15 cellular contexts compared by ENCODE assay signal in genomic region chr22:37823134-37823985, GRCh38. TPM values are rescaled to one million over a fixed set of nuclear protein-coding genes. Genes with fewer than 3 reads are reported as not detected.
DNase-seq lines count a peak whose midpoint lies in the region; ATAC-seq and TF ChIP-seq lines count a peak whose summit lies in the region.
"Had no signal": no experiment of that assay in that cellular context is flagged by ENCODE, and none has a peak within 500 bp of the region (broad histone marks: within the 10 kb centered on the region; RNA-seq: fewer than 3 reads in every experiment).

A gene with protein sequence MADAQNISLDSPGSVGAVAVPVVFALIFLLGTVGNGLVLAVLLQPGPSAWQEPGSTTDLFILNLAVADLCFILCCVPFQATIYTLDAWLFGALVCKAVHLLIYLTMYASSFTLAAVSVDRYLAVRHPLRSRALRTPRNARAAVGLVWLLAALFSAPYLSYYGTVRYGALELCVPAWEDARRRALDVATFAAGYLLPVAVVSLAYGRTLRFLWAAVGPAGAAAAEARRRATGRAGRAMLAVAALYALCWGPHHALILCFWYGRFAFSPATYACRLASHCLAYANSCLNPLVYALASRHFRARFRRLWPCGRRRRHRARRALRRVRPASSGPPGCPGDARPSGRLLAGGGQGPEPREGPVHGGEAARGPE (plus strand): TSS chr22:37823382. CDS start chr22:37823407, 25 bp downstream.

- POLR2A ChIA-PET in CD4-positive, alpha-beta T cell (lab: Charles Lee), result interaction anchor here (1.0 kb wide), 1 partner anchor 21 kb away, joined by 3 read pairs; the partner anchor contains the start of gene ANKRD54

- H3K36me3 ChIP-seq in iPS-15b (ENCODE audit: control insufficient read depth, insufficient read depth, low read length) (no peaks in the 10 kb centered on the region), HAP-1 (replicated peaks) (no peaks in the 10 kb centered on the region)
- H3K36me3 ChIP-seq: ovary had no signal

- peaks cover 9% of the 10 kb centered on the region for H3K27me3 ChIP-seq in CD4-positive, alpha-beta T cell (ENCODE audit: control insufficient read depth, insufficient read depth, low read length)
- H3K27me3 ChIP-seq in iPS-15b (ENCODE audit: control insufficient read depth, insufficient read depth, low read length) (peaks cover 40% of the 10 kb centered on the region), HAP-1 (ENCODE audit: low read depth) (no peaks in the 10 kb centered on the region)
- H3K27me3 ChIP-seq: ovary had no signal

- no peak for TF ChIP-seq CTCF in CD4-positive, alpha-beta T cell (IDR thresholded peaks at IDR 0.05)

- H3K4me3 ChIP-seq in iPS-15b (ENCODE audit: low read depth, low read length) (peak within 1 kb of the TSS; percentile 54), HAP-1 (no peak within 1 kb of the TSS)

- ATAC-seq in CD4-positive, alpha-beta T cell (ENCODE audit: poor library complexity), result no peak
- no peak for ATAC-seq in T-helper 17 cell

- no peaks in the 10 kb centered on the region for H3K9me3 Mint-ChIP-seq in CD4-positive, alpha-beta T cell

- in situ Hi-C loops in HAP-1 (cut with MboI; ENCODE audit: low sequenced_read_pairs), result no loop called here

- no peak for DNase-seq in CD4-positive, alpha-beta T cell
- DNase-seq in DMS53 treated with DMSO at 0.1 percent for 48 hours (lab: John Stamatoyannopoulos, UW; ENCODE audit: unreplicated experiment) (peak; percentile 49), T-helper 17 cell (no peak), dedifferentiated amniotic fluid mesenchymal stem cell (ENCODE audit: extremely low spot score) (no peak), HAP-1 (ENCODE audit: low spot score in 2 of 2) (no peak)
- DNase-seq in effector CD4-positive, alpha-beta T cell, result no peak
- DNase-seq: activated effector memory CD4-positive, alpha-beta T cell treated with Interleukin-2 at 50 U/mL for 16 hours; mammary epithelial cell; MV-4-11; ovary; stimulated activated CD4-positive, alpha-beta T cell treated with anti-CD3 and anti-CD28 coated beads, Interleukin-12 subunit alpha, Interleukin-12 subunit beta, amount 100 ng/mL, for 4 hours had no signal

- H3K4me1 Mint-ChIP-seq in CD4-positive, alpha-beta T cell (ENCODE audit: low read depth), result no peaks in the 10 kb centered on the region
- peaks cover 8% of the 10 kb centered on the region for H3K4me1 Mint-ChIP-seq in T-helper 17 cell

- H3K4me1 ChIP-seq in iPS-15b (ENCODE audit: control insufficient read depth, insufficient read depth, low read length), result peaks cover 4% of the 10 kb centered on the region
- no peaks in the 10 kb centered on the region for H3K4me1 ChIP-seq in HAP-1

- intact Hi-C loops in CD4-positive, alpha-beta T cell (cut with DNase I, micrococcal nuclease), result no loop called here

- H3K4me3 Mint-ChIP-seq in CD4-positive, alpha-beta T cell, result peak within 1 kb of the TSS; percentile 42
- H3K4me3 Mint-ChIP-seq in T-helper 17 cell, result peak within 1 kb of the TSS; percentile 39

- H3K27ac Mint-ChIP-seq in CD4-positive, alpha-beta T cell, result no peak within 1 kb of the TSS
- no peak within 1 kb of the TSS for H3K27ac Mint-ChIP-seq in T-helper 17 cell

- no peaks in the 10 kb centered on the region for H3K9me3 ChIP-seq in CD4-positive, alpha-beta T cell (ENCODE audit: control insufficient read depth, low read length)
- H3K9me3 ChIP-seq in T-helper 17 cell (ENCODE audit: control insufficient read depth, low read length, poor library complexity, severe bottlenecking) (no peaks in the 10 kb centered on the region), iPS-15b (ENCODE audit: control insufficient read depth, insufficient read depth, low read length) (no peaks in the 10 kb centered on the region), HAP-1 (no peaks in the 10 kb centered on the region)
- H3K9me3 ChIP-seq: esophagus muscularis mucosa, ovary, tibial nerve had no signal

- H3K36me3 Mint-ChIP-seq in CD4-positive, alpha-beta T cell (ENCODE audit: low read depth), result peaks cover 4% of the 10 kb centered on the region
- H3K36me3 Mint-ChIP-seq in T-helper 17 cell (ENCODE audit: low read depth), result peaks cover 2% of the 10 kb centered on the region

- H3K27me3 Mint-ChIP-seq in CD4-positive, alpha-beta T cell, result peaks cover 40% of the 10 kb centered on the region
- peaks cover 23% of the 10 kb centered on the region for H3K27me3 Mint-ChIP-seq in T-helper 17 cell

- CTCF ChIA-PET in CD4-positive, alpha-beta T cell (lab: Charles Lee), result no interaction called here

- H3K27ac ChIP-seq in CD4-positive, alpha-beta T cell (ENCODE audit: low read depth, low read length), result no peak within 1 kb of the TSS
- H3K27ac ChIP-seq: esophagus muscularis mucosa, ovary, tibial nerve had no signal

- H3K9ac ChIP-seq in iPS-15b (ENCODE audit: low read depth, low read length), result no peak within 1 kb of the TSS

RNA-seq across cellular contexts. Expression of the gene that starts here (rescaled TPM):
- not detected for total RNA-seq in CD4-positive, alpha-beta T cell
- total RNA-seq in T-helper 17 cell, result not detected
- total RNA-seq: esophagus muscularis mucosa, mammary epithelial cell, ovary, SK-MEL-5, tibial nerve had no signal
